ENCODE assay signal across 15 cellular contexts in genomic region chr2:174623106-174623680, GRCh38. TPM values are rescaled to one million over a fixed set of nuclear protein-coding genes. Genes with fewer than 3 reads are reported as not detected.
DNase-seq lines count a peak whose midpoint lies in the region; ATAC-seq and TF ChIP-seq lines count a peak whose summit lies in the region.
"Had no signal": no experiment of that assay in that cellular context is flagged by ENCODE, and none has a peak within 500 bp of the region (broad histone marks: within the 10 kb centered on the region; RNA-seq: fewer than 3 reads in every experiment).

No MANE protein-coding gene starts in this region.

- no peak overlapping the region for H3K4me3 ChIP-seq in left ventricle myocardium inferior
- no peak overlapping the region for H3K4me3 ChIP-seq in tibial artery
- no peak overlapping the region for H3K4me3 ChIP-seq in mucosa of descending colon
- H3K4me3 ChIP-seq: adrenal gland, gastrocnemius medialis, K562, skin epidermis had no signal

- H3K9me3 Mint-ChIP-seq in activated CD4-positive, alpha-beta memory T cell treated with anti-CD3 and anti-CD28 coated beads, Interleukin-2, amount 10 ng/mL, durations not matched to agents 7 days and 5 days: no peaks in the 10 kb centered on the region

- POLR2A ChIA-PET in activated CD4-positive, alpha-beta memory T cell treated with anti-CD3 and anti-CD28 coated beads, Interleukin-2, amount 10 ng/mL, durations not matched to agents 7 days and 5 days (lab: Charles Lee): interaction anchor here (0.9 to 16.0 kb wide), 4 partner anchors 10 to 45 kb away, joined by 3 to 558 read pairs (median 192); partner anchors contain the start of gene WIPF1

- intact Hi-C loops in left ventricle myocardium superior (cut with micrococcal nuclease) (no loop called here), left ventricle myocardium inferior (cut with micrococcal nuclease) (no loop called here), tibial artery (cut with DNase I; ENCODE audit: low total_unique reads) (no loop called here), mucosa of descending colon (cut with DNase I, micrococcal nuclease) (no loop called here)

- CTCF ChIA-PET in activated CD4-positive, alpha-beta memory T cell treated with anti-CD3 and anti-CD28 coated beads, Interleukin-2, amount 10 ng/mL, durations not matched to agents 7 days and 5 days (lab: Charles Lee): interaction anchor here (1.1 to 1.5 kb wide), 3 partner anchors 9 to 76 kb away, joined by 3 to 9 read pairs (median 3); no protein-coding TSS in a partner anchor

- H3K27me3 Mint-ChIP-seq in activated CD4-positive, alpha-beta memory T cell treated with anti-CD3 and anti-CD28 coated beads, Interleukin-2, amount 10 ng/mL, durations not matched to agents 7 days and 5 days: no peaks in the 10 kb centered on the region

- H3K4me3 Mint-ChIP-seq in activated CD4-positive, alpha-beta memory T cell treated with anti-CD3 and anti-CD28 coated beads, Interleukin-2, amount 10 ng/mL, durations not matched to agents 7 days and 5 days: no peak overlapping the region

- peaks cover 78% of the 10 kb centered on the region for H3K36me3 Mint-ChIP-seq in activated CD4-positive, alpha-beta memory T cell treated with anti-CD3 and anti-CD28 coated beads, Interleukin-2, amount 10 ng/mL, durations not matched to agents 7 days and 5 days (ENCODE audit: low read depth)

- H3K27ac Mint-ChIP-seq in activated CD4-positive, alpha-beta memory T cell treated with anti-CD3 and anti-CD28 coated beads, Interleukin-2, amount 10 ng/mL, durations not matched to agents 7 days and 5 days: peak overlapping the region; percentile 37

- H3K4me1 ChIP-seq in left ventricle myocardium inferior: peaks cover 14% of the 10 kb centered on the region
- H3K4me1 ChIP-seq in tibial artery: peaks cover 0 to 46% (median 17%) of the 10 kb centered on the region in 4 donors
- H3K4me1 ChIP-seq in mucosa of descending colon (ENCODE audit: low read depth): no peaks in the 10 kb centered on the region
- H3K4me1 ChIP-seq: adrenal gland, gastrocnemius medialis had no signal

- H3K27me3 ChIP-seq in left ventricle myocardium inferior (ENCODE audit: low read depth) (no peaks in the 10 kb centered on the region), tibial artery (no peaks in the 10 kb centered on the region)
- H3K27me3 ChIP-seq: adrenal gland, gastrocnemius medialis had no signal

- no peak for TF ChIP-seq CTCF in left ventricle myocardium inferior (IDR thresholded peaks at IDR 0.05; ENCODE audit: borderline replicate concordance)
- no peak for TF ChIP-seq CTCF in tibial artery (IDR thresholded peaks at IDR 0.05)
- no peak for TF ChIP-seq CTCF in mucosa of descending colon (IDR thresholded peaks at IDR 0.05)

- H3K36me3 ChIP-seq in left ventricle myocardium inferior (no peaks in the 10 kb centered on the region), tibial artery (no peaks in the 10 kb centered on the region), mucosa of descending colon (ENCODE audit: low read depth) (no peaks in the 10 kb centered on the region)
- H3K36me3 ChIP-seq: adrenal gland, gastrocnemius medialis had no signal

- peaks cover 75% of the 10 kb centered on the region for H3K4me1 Mint-ChIP-seq in activated CD4-positive, alpha-beta memory T cell treated with anti-CD3 and anti-CD28 coated beads, Interleukin-2, amount 10 ng/mL, durations not matched to agents 7 days and 5 days

- H3K27ac ChIP-seq in left ventricle myocardium inferior (replicated peaks) (no peak overlapping the region), tibial artery (peak overlapping the region; percentile 48 to 58)
- H3K27ac ChIP-seq: adrenal gland, gastrocnemius medialis had no signal

- peak; percentile 44 for ATAC-seq in left ventricle myocardium superior
- ATAC-seq in GM19397 (IDR thresholded peaks at IDR 0.05; ENCODE audit: unreplicated experiment): peak; percentile 15
- ATAC-seq in mucosa of descending colon: no peak
- no peak for ATAC-seq in GM19467 (IDR thresholded peaks at IDR 0.05; ENCODE audit: unreplicated experiment)
- ATAC-seq: gastrocnemius medialis, K562 had no signal

- H3K9me3 ChIP-seq in left ventricle myocardium inferior (replicated peaks) (no peaks in the 10 kb centered on the region), tibial artery (no peaks in the 10 kb centered on the region), mucosa of descending colon (no peaks in the 10 kb centered on the region)
- H3K9me3 ChIP-seq: adrenal gland, gastrocnemius medialis had no signal

- DNase-seq in left ventricle myocardium superior: no peak
- DNase-seq in left ventricle myocardium inferior: no peak
- no peak for DNase-seq in activated CD4-positive, alpha-beta memory T cell treated with anti-CD3 and anti-CD28 coated beads, Interleukin-2, amount 10 ng/mL, durations not matched to agents 7 days and 5 days
- DNase-seq in tibial artery: no peak
- DNase-seq in mucosa of descending colon: no peak
- no peak for DNase-seq in AG20443 (ENCODE audit: low spot score)
- DNase-seq: adrenal gland, DMS79 treated with DMSO at 0.1 percent for 48 hours, gastrocnemius medialis, GOT3, NCI-H1417 had no signal

RNA-seq across cellular contexts. Expression of gene WIPF1, which starts 25.6 kb away (rescaled TPM):
- 15.2 TPM for total RNA-seq in left ventricle myocardium superior
- total RNA-seq in left ventricle myocardium inferior: 15.0 TPM
- total RNA-seq in activated CD4-positive, alpha-beta memory T cell treated with anti-CD3 and anti-CD28 coated beads, Interleukin-2, amount 10 ng/mL, durations not matched to agents 7 days and 5 days: 100 to 1,000 TPM; 574 to 590 TPM
- total RNA-seq in mucosa of descending colon: 10 to 100 TPM; 15.3 to 56.6 (median 28.9) TPM

Comparison
In these comparisons a context has a peak if more than half of its experiments do, and no peak if none do; other contexts are left out.
1. ATAC-seq: peak in left ventricle myocardium superior (single experiment) and GM19397 (single experiment); none in mucosa of descending colon (single experiment) and GM19467 (single experiment).
2. RNA of gene WIPF1, which starts 25.6 kb away (total RNA-seq): 574 to 590 TPM in activated CD4-positive, alpha-beta memory T cell treated with anti-CD3 and anti-CD28 coated beads, Interleukin-2, amount 10 ng/mL, durations not matched to agents 7 days and 5 days; 15.3 to 56.6 TPM in mucosa of descending colon, 15.2 TPM in left ventricle myocardium superior (single experiment) and 15.0 TPM in left ventricle myocardium inferior (single experiment); every median in the first group is over 4 times any median in the second.